9 cellular contexts compared by ENCODE assay signal in the genomic region with DNA sequence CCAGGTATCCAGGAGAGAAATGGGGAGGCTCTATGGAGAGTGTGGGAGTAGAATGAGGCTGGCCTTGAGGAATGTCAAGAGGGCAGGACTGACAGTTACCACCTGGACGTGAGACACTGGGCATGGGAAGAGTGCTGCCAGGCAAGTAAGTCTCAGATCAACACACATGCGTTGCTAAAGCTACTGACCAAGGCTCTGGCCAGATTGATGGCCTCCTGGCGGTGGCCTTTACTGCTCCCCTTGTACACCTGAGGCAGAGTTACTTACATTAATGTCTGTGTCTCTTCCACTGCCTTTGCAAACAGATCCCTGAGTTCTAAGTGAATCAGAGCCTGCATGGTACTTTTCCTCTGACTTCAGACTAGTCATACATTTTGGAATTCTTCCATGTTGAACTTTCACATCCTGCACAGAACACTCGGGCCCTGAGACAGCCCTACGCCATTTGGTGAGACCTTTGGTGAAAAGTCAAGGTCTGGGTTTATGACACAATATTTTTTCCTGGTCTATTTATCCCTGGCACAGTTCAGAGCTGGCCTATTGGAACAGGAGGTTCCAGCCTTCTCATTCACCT.
DNase-seq lines count a peak whose midpoint lies in the region; ATAC-seq, FAIRE-seq and TF ChIP-seq lines count a peak whose summit lies in the region.
"Had no signal": no experiment of that assay in that cellular context is flagged by ENCODE, and none has a peak within 500 bp of the region (broad histone marks: within the 10 kb centered on the region; RNA-seq: fewer than 3 reads in every experiment).

No MANE protein-coding gene starts in this region.

- DNase-seq in HTR-8/SVneo (ENCODE audit: insufficient read length, low spot score) = peak; percentile 47
- peak; percentile 89 to 95 for DNase-seq in cardiac fibroblast (ENCODE audit: low read depth in 2 of 2)
- DNase-seq in kidney tubule cell (ENCODE audit: low spot score) = peak; percentile 93
- peak; percentile 52 for DNase-seq in urothelium cell line (ENCODE audit: low spot score)
- DNase-seq in lower lobe of right lung = no peak
- no peak for DNase-seq in GM19239 (ENCODE audit: insufficient read length, low spot score)
- DNase-seq in HAP-1 (ENCODE audit: low spot score in 2 of 2) = no peak
- DNase-seq: NCI-H2081 had no signal

- no peak for FAIRE-seq in HTR-8/SVneo (lab: Jason Lieb, UNC)
- no peak for FAIRE-seq in urothelium cell line (lab: Jason Lieb, UNC)
- FAIRE-seq in GM19239 (lab: Jason Lieb, UNC) = no peak

- no peak overlapping the region for H3K4me3 ChIP-seq in cardiac fibroblast (replicated peaks in 1 of 2; ENCODE audit: low read depth in 2 of 2, low read length in 2 of 2)
- H3K4me3 ChIP-seq in lower lobe of right lung = no peak overlapping the region
- H3K4me3 ChIP-seq in HAP-1 = no peak overlapping the region

- ATAC-seq in lower lobe of right lung (no peak), HG03159 (IDR thresholded peaks at IDR 0.05; ENCODE audit: unreplicated experiment) (no peak)

- intact Hi-C loops in lower lobe of right lung (cut with DNase I) = no loop called here

- H3K27me3 ChIP-seq in lower lobe of right lung (ENCODE audit: low read depth) (no peaks in the 10 kb centered on the region), HAP-1 (ENCODE audit: low read depth) (no peaks in the 10 kb centered on the region)

- H3K9me3 ChIP-seq in lower lobe of right lung (no peaks in the 10 kb centered on the region), HAP-1 (no peaks in the 10 kb centered on the region)

- in situ Hi-C loops in HAP-1 (cut with MboI; ENCODE audit: low sequenced_read_pairs) = no loop called here

- H3K4me1 ChIP-seq in lower lobe of right lung (peaks cover 23% of the 10 kb centered on the region), HAP-1 (no peaks in the 10 kb centered on the region)

- no peak overlapping the region for H3K27ac ChIP-seq in lower lobe of right lung

- TF ChIP-seq CTCF in cardiac fibroblast (IDR thresholded peaks at IDR 0.05; ENCODE audit: low read depth, low read length) = no peak
- TF ChIP-seq CTCF in lower lobe of right lung (IDR thresholded peaks at IDR 0.05) = no peak

- no peaks in the 10 kb centered on the region for H3K36me3 ChIP-seq in lower lobe of right lung
- no peaks in the 10 kb centered on the region for H3K36me3 ChIP-seq in HAP-1 (replicated peaks)

Comparison
In these comparisons a context has a peak if more than half of its experiments do, and no peak if none do; other contexts are left out.
1. DNase-seq: peak in HTR-8/SVneo (single experiment), cardiac fibroblast (2 of 2), kidney tubule cell (single experiment) and urothelium cell line (single experiment); none in lower lobe of right lung (single experiment), GM19239 (single experiment) and HAP-1 (0 of 2).